15 cellular contexts compared by ENCODE assay signal in the genomic region with DNA sequence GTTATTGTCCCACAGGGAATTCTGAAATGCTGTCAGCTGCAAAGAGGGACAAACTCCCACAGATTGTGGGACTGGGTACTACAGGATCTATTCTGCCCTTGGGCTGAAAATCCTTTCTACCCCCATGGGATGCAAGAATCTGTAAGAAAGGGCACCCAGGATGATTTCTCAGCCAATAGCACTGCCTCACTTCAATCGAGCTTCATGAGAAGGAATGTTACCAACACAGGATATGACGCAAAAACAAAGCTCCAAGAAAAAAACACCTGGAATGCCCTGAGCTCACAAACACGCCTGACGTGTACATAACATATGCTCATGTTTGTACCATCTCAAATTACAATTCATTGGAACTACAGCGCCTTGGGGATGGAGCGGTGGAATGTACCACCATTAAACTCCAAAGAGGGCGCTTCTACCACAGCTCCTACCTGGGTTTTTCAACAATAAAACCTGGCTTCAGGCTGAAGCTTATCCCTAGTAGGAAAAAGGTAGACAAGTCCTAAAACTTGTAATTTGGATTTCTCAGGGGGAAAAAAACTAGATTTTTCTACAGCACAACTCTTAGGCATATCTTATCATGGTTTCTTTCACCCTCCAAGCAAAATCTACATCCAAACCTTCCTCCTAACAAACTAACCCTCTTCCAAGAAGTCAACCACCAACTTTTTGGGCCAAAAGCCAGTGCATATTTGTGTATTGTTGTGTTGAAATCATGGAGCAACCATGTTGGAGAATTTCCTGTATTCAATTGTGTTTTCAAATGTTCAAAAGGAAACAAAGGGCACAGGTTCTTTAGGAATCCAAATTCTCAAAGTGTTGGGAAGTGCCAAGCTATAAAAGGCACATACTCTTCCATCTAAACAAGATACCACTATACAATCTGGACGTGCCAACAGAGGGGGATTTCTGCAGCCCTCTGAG.
DNase-seq lines count a peak whose midpoint lies in the region; ATAC-seq and TF ChIP-seq lines count a peak whose summit lies in the region.
"Had no signal": no experiment of that assay in that cellular context is flagged by ENCODE, and none has a peak within 500 bp of the region (broad histone marks: within the 10 kb centered on the region; RNA-seq: fewer than 3 reads in every experiment).

No MANE protein-coding gene starts in this region.

- H3K36me3 ChIP-seq in RWPE2 (ENCODE audit: low read depth) (no peaks in the 10 kb centered on the region), esophagus squamous epithelium (no peaks in the 10 kb centered on the region), tibial nerve (no peaks in the 10 kb centered on the region)
- H3K36me3 ChIP-seq: colonic mucosa, pancreas had no signal

- TF ChIP-seq POLR2A in esophagus squamous epithelium (IDR thresholded peaks at IDR 0.05) (no peak), tibial nerve (IDR thresholded peaks at IDR 0.05) (no peak)

- no peak overlapping the region for H3K4me3 ChIP-seq in RWPE2 (ENCODE audit: severe bottlenecking)
- H3K4me3 ChIP-seq in esophagus squamous epithelium = no peak overlapping the region
- no peak overlapping the region for H3K4me3 ChIP-seq in skeletal muscle cell (ENCODE audit: low read depth, low read length)
- H3K4me3 ChIP-seq in tibial nerve = no peak overlapping the region
- H3K4me3 ChIP-seq: colonic mucosa, pancreas had no signal

- CTCF ChIA-PET in activated CD4-positive, alpha-beta T cell treated with anti-CD3 and anti-CD28 coated beads for 36 hours (lab: Charles Lee) = no interaction called here

- H3K27ac ChIP-seq in RWPE2 (ENCODE audit: poor library complexity, severe bottlenecking) (no peak overlapping the region), esophagus squamous epithelium (peak overlapping the region in 3 of 4 donors; percentile 11 to 83 (median 46)), tibial nerve (peak overlapping the region in 2 of 4 donors; percentile 14 to 23)
- H3K27ac ChIP-seq: colonic mucosa had no signal

- ATAC-seq in RWPE2 (ENCODE audit: low read depth) = peak; percentile 7; the same call in 1 of the 3 replicates
- ATAC-seq in activated CD4-positive, alpha-beta T cell treated with anti-CD3 and anti-CD28 coated beads for 36 hours = no peak
- ATAC-seq: activated T-helper 17 cell treated with anti-CD3 and anti-CD28 coated beads, Interleukin-2, amount 50 U/mL, for 72 hours; stimulated activated naive CD8-positive, alpha-beta T cell treated with anti-CD3 and anti-CD28 coated beads, Interleukin-15, amount 100 ng/mL, for 72 hours had no signal

- H3K4me1 Mint-ChIP-seq in activated CD4-positive, alpha-beta T cell treated with anti-CD3 and anti-CD28 coated beads for 36 hours = peaks cover 60% of the 10 kb centered on the region

- H3K27me3 ChIP-seq in RWPE2 (ENCODE audit: insufficient read depth, poor library complexity, severe bottlenecking) = no peaks in the 10 kb centered on the region
- no peaks in the 10 kb centered on the region for H3K27me3 ChIP-seq in esophagus squamous epithelium
- H3K27me3 ChIP-seq in tibial nerve = no peaks in the 10 kb centered on the region
- H3K27me3 ChIP-seq: colonic mucosa, pancreas had no signal

- H3K4me3 Mint-ChIP-seq in activated CD4-positive, alpha-beta T cell treated with anti-CD3 and anti-CD28 coated beads for 36 hours = no peak overlapping the region
- H3K4me3 Mint-ChIP-seq: activated T-helper 17 cell treated with anti-CD3 and anti-CD28 coated beads, Interleukin-2, amount 50 U/mL, for 72 hours; stimulated activated naive CD8-positive, alpha-beta T cell treated with anti-CD3 and anti-CD28 coated beads, Interleukin-15, amount 100 ng/mL, for 72 hours had no signal

- TF ChIP-seq CTCF in RWPE2 (IDR thresholded peaks at IDR 0.05; ENCODE audit: poor library complexity, severe bottlenecking) = no peak
- TF ChIP-seq CTCF in esophagus squamous epithelium (IDR thresholded peaks at IDR 0.05) = no peak
- no peak for TF ChIP-seq CTCF in tibial nerve (IDR thresholded peaks at IDR 0.05)

- no peaks in the 10 kb centered on the region for H3K9me3 Mint-ChIP-seq in activated CD4-positive, alpha-beta T cell treated with anti-CD3 and anti-CD28 coated beads for 36 hours (ENCODE audit: low read depth)
- H3K9me3 Mint-ChIP-seq: activated T-helper 17 cell treated with anti-CD3 and anti-CD28 coated beads, Interleukin-2, amount 50 U/mL, for 72 hours had no signal

- 73 to 85% methylated on average over 8 of the region's 8 CpGs for WGBS in esophagus squamous epithelium, 2 donors
- 75 to 78% methylated on average over 8 of the region's 8 CpGs for WGBS in tibial nerve, 2 donors

- peaks cover 1% of the 10 kb centered on the region for H3K27me3 Mint-ChIP-seq in activated CD4-positive, alpha-beta T cell treated with anti-CD3 and anti-CD28 coated beads for 36 hours
- H3K27me3 Mint-ChIP-seq: activated T-helper 17 cell treated with anti-CD3 and anti-CD28 coated beads, Interleukin-2, amount 50 U/mL, for 72 hours; stimulated activated naive CD8-positive, alpha-beta T cell treated with anti-CD3 and anti-CD28 coated beads, Interleukin-15, amount 100 ng/mL, for 72 hours had no signal

- DNase-seq in ELF-1 (ENCODE audit: low read depth, low spot score) (peak; percentile 43), RWPE2 (ENCODE audit: low spot score) (no peak), esophagus squamous epithelium (lab: John Stamatoyannopoulos, UW) (no peak), skeletal muscle cell (ENCODE audit: low read depth) (peak; percentile 60), HT-29 (ENCODE audit: low spot score) (no peak), tibial nerve (ENCODE audit: low spot score in 2 of 2) (no peak)
- DNase-seq in activated CD4-positive, alpha-beta T cell treated with anti-CD3 and anti-CD28 coated beads for 36 hours = no peak
- DNase-seq: activated CD4-positive, alpha-beta T cell treated with anti-CD3 and anti-CD28 coated beads for 4 hours; colonic mucosa; DND-41; left cardiac atrium; MM.1S; pancreas; stimulated activated naive CD8-positive, alpha-beta T cell treated with anti-CD3 and anti-CD28 coated beads, Interleukin-15, amount 100 ng/mL, for 72 hours had no signal

- POLR2A ChIA-PET in activated CD4-positive, alpha-beta T cell treated with anti-CD3 and anti-CD28 coated beads for 36 hours (lab: Charles Lee) = no interaction called here

- H3K9me3 ChIP-seq in RWPE2 (ENCODE audit: severe bottlenecking) (no peaks in the 10 kb centered on the region), esophagus squamous epithelium (no peaks in the 10 kb centered on the region), tibial nerve (no peaks in the 10 kb centered on the region)
- H3K9me3 ChIP-seq: colonic mucosa, pancreas had no signal

- H3K4me1 ChIP-seq in RWPE2 (ENCODE audit: insufficient read depth, poor library complexity, severe bottlenecking) (peaks cover 31% of the 10 kb centered on the region), esophagus squamous epithelium (peaks cover 20 to 96% (median 46%) of the 10 kb centered on the region in 3 donors), tibial nerve (peaks cover 0 to 97% (median 27%) of the 10 kb centered on the region in 4 donors)

- H3K36me3 Mint-ChIP-seq in activated CD4-positive, alpha-beta T cell treated with anti-CD3 and anti-CD28 coated beads for 36 hours (ENCODE audit: low read depth) = no peaks in the 10 kb centered on the region

- TF ChIP-seq EP300 in tibial nerve (IDR thresholded peaks at IDR 0.05) = peak in 1 of 2 donors; percentile 21

- H3K27ac Mint-ChIP-seq in activated CD4-positive, alpha-beta T cell treated with anti-CD3 and anti-CD28 coated beads for 36 hours = no peak overlapping the region

- intact Hi-C loops in esophagus squamous epithelium (cut with DNase I) = no loop called here
- intact Hi-C loops in activated CD4-positive, alpha-beta T cell treated with anti-CD3 and anti-CD28 coated beads for 36 hours (cut with DNase I, micrococcal nuclease) = no loop called here

Comparison
In these comparisons a context has a peak if more than half of its experiments do, and no peak if none do; other contexts are left out.
1. DNase-seq: peak in ELF-1 (single experiment) and skeletal muscle cell (single experiment); none in RWPE2 (single experiment), esophagus squamous epithelium (single experiment), HT-29 (single experiment), activated CD4-positive, alpha-beta T cell treated with anti-CD3 and anti-CD28 coated beads for 36 hours (single experiment) and tibial nerve (0 of 2).